16 cellular contexts compared by ENCODE assay signal in the genomic region with DNA sequence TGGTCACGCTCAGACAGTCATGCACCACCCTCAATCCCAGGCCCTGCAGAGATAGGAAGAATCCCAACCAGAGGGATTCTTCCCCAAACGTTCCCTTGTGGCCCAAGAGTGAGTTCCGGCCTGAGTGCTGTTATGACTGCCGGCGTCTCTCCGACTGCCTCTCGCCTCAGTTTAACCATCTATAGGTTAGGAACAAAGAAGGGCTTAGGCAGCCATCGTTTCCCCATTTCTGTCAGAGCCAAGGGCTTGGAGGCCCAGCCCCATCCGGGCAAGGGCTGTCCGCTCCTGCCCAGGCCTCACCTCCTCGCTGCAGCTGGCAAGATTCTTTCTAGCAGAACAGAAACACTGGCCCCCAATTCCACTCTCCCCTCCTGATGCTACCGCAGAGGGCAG. TPM values are rescaled to one million over a fixed set of nuclear protein-coding genes. Genes with fewer than 3 reads are reported as not detected.
"Had no signal": no experiment of that assay in that cellular context is flagged by ENCODE, and none has a peak within 500 bp of the region (broad histone marks: within the 10 kb centered on the region; RNA-seq: fewer than 3 reads in every experiment).

No MANE protein-coding gene starts in this region.

- H3K27ac ChIP-seq: parathyroid adenoma, skin epidermis, thoracic aorta, transverse colon, upper lobe of right lung had no signal

- H3K36me3 ChIP-seq: thoracic aorta, transverse colon, upper lobe of right lung, uterus had no signal

- H3K4me3 ChIP-seq: skin epidermis, thoracic aorta, transverse colon, upper lobe of right lung, uterus had no signal

- DNase-seq: cortex of kidney; effector memory CD8-positive, alpha-beta T cell; hypothalamus; immature natural killer cell; mesenchymal stem cell; midbrain; naive thymus-derived CD8-positive, alpha-beta T cell; stimulated activated CD4-positive, alpha-beta T cell treated with anti-CD3 and anti-CD28 coated beads, Interleukin-15, amount 100 ng/mL, for 24 hours; stimulated activated CD4-positive, alpha-beta T cell treated with anti-CD3 and anti-CD28 coated beads, Interleukin-2, amount 100 ng/mL, for 48 hours; stimulated activated naive B cell treated with anti-CD40 and anti-IgM and Interleukin-4, amounts not matched to agents 10 μg/mL and 1 μg/mL and 100 μg/mL, for 72 hours; transverse colon; upper lobe of right lung had no signal

- H3K9me3 ChIP-seq: thoracic aorta, transverse colon, upper lobe of right lung, uterus had no signal

- H3K27me3 ChIP-seq: transverse colon, upper lobe of right lung, uterus had no signal

- H3K4me1 ChIP-seq: parathyroid adenoma had no signal

- ATAC-seq: effector memory CD8-positive, alpha-beta T cell; naive thymus-derived CD8-positive, alpha-beta T cell; stimulated activated naive B cell treated with anti-CD40 and anti-IgM and Interleukin-4, amounts not matched to agents 10 μg/mL and 1 μg/mL and 100 μg/mL, for 72 hours; upper lobe of right lung had no signal

- H3K9ac ChIP-seq: parathyroid adenoma had no signal

- H3K79me2 ChIP-seq: parathyroid adenoma had no signal

RNA-seq across cellular contexts. Expression of gene STUM, which starts 58.7 kb away (rescaled TPM):
- polyA plus RNA-seq: immature natural killer cell; naive thymus-derived CD8-positive, alpha-beta T cell had no signal
